Comparison of ENCODE assay signal across 8 cellular contexts in genomic region chr10:122140941-122141623, GRCh38.
DNase-seq lines count a peak whose midpoint lies in the region; ATAC-seq, FAIRE-seq and TF ChIP-seq lines count a peak whose summit lies in the region.

No MANE protein-coding gene starts in this region.

- H3K4me1 ChIP-seq in BLaER1 treated with 17β-estradiol and CSF1 and Interleukin-3, amounts not matched to agents 10 nM and 100 nM: peaks cover 27 to 45% (median 40%) of the 10 kb centered on the region in 10 experiments

- no peak for FAIRE-seq in GM12892 (lab: Jason Lieb, UNC)

- TF ChIP-seq POLR2A in GM12892 (IDR thresholded peaks at IDR 0.05; ENCODE audit: low read depth, low read length): no peak

- ATAC-seq in HG03565 (IDR thresholded peaks at IDR 0.05; ENCODE audit: unreplicated experiment): no peak
- no peak for ATAC-seq in HG02763 (IDR thresholded peaks at IDR 0.05; ENCODE audit: unreplicated experiment)

- peak overlapping the region in 9 of 11 experiments; percentile 15 to 75 (median 53); a peak in 14 of 22 replicates for H3K9ac ChIP-seq in BLaER1 treated with 17β-estradiol and CSF1 and Interleukin-3, amounts not matched to agents 10 nM and 100 nM

- peaks cover 22% of the 10 kb centered on the region for H3K9me3 Mint-ChIP-seq in nephron progenitor cell

- no peaks in the 10 kb centered on the region for H3K36me3 ChIP-seq in BLaER1 treated with 17β-estradiol and CSF1 and Interleukin-3, amounts not matched to agents 10 nM and 100 nM

- no peak overlapping the region for H3K4me3 Mint-ChIP-seq in nephron progenitor cell

- no peaks in the 10 kb centered on the region; a peak in 1 of 22 replicates for H4K20me1 ChIP-seq in BLaER1 treated with 17β-estradiol and CSF1 and Interleukin-3, amounts not matched to agents 10 nM and 100 nM

- peaks cover 40% of the 10 kb centered on the region for H3K4me1 Mint-ChIP-seq in nephron progenitor cell

- peak overlapping the region in 9 of 11 experiments; percentile 33 to 87 (median 70); a peak in 17 of 22 replicates for H3K27ac ChIP-seq in BLaER1 treated with 17β-estradiol and CSF1 and Interleukin-3, amounts not matched to agents 10 nM and 100 nM

- TF ChIP-seq CTCF in epithelial cell of esophagus (IDR thresholded peaks at IDR 0.05; ENCODE audit: insufficient read depth, low read depth, low read length, missing control alignments): no peak
- no peak for TF ChIP-seq CTCF in nephron progenitor cell (IDR thresholded peaks at IDR 0.05)

- peaks cover 42% of the 10 kb centered on the region for H3K36me3 Mint-ChIP-seq in nephron progenitor cell (ENCODE audit: low read depth)

- peaks cover 13 to 16% (median 14%) of the 10 kb centered on the region in 11 experiments; a peak in 20 of 22 replicates for H3K9me3 ChIP-seq in BLaER1 treated with 17β-estradiol and CSF1 and Interleukin-3, amounts not matched to agents 10 nM and 100 nM (replicated peaks in 1 of 11)

- no peaks in the 10 kb centered on the region for H3K27me3 Mint-ChIP-seq in nephron progenitor cell (ENCODE audit: low read depth, poor library complexity)

- H3K4me3 ChIP-seq in BLaER1 treated with 17β-estradiol and CSF1 and Interleukin-3, amounts not matched to agents 10 nM and 100 nM: no peak overlapping the region
- no peak overlapping the region for H3K4me3 ChIP-seq in epithelial cell of esophagus (ENCODE audit: low read length)

- peak overlapping the region; percentile 54 for H3K27ac Mint-ChIP-seq in nephron progenitor cell

- no peaks in the 10 kb centered on the region for H3K27me3 ChIP-seq in BLaER1 treated with 17β-estradiol and CSF1 and Interleukin-3, amounts not matched to agents 10 nM and 100 nM

- H3K4me2 ChIP-seq in BLaER1 treated with 17β-estradiol and CSF1 and Interleukin-3, amounts not matched to agents 10 nM and 100 nM: peak overlapping the region; percentile 70 to 89 (median 82)

- DNase-seq in NCI-H460 (ENCODE audit: extremely low read depth, low read depth) (peak; percentile 83), epithelial cell of esophagus (ENCODE audit: low read depth) (peak; percentile 85), nephron progenitor cell (no peak), NCI-H510A treated with DMSO at 0.1 percent for 48 hours (lab: John Stamatoyannopoulos, UW) (no peak), GM12892 (ENCODE audit: insufficient read length) (no peak)

Comparison
In these comparisons a context has a peak if more than half of its experiments do, and no peak if none do; other contexts are left out.
1. DNase-seq: peak in NCI-H460 (single experiment) and epithelial cell of esophagus (single experiment); none in nephron progenitor cell (single experiment), NCI-H510A treated with DMSO at 0.1 percent for 48 hours (single experiment) and GM12892 (single experiment).